In genomic region chr4:6200922-6201362, GRCh38 we compare ENCODE assay signal across 9 cellular contexts. TPM values are rescaled to one million over a fixed set of nuclear protein-coding genes. Genes with fewer than 3 reads are reported as not detected.
DNase-seq lines count a peak whose midpoint lies in the region; ATAC-seq and FAIRE-seq lines count a peak whose summit lies in the region.
"Had no signal": no experiment of that assay in that cellular context is flagged by ENCODE, and none has a peak within 500 bp of the region (broad histone marks: within the 10 kb centered on the region; RNA-seq: fewer than 3 reads in every experiment).

No MANE protein-coding gene starts in this region.

- H3K36me3 ChIP-seq in effector memory CD4-positive, alpha-beta T cell (ENCODE audit: control insufficient read depth, insufficient read depth, low read length) = no peaks in the 10 kb centered on the region
- H3K36me3 ChIP-seq in small intestine (ENCODE audit: control insufficient read depth in 2 of 2, insufficient read depth in 2 of 2, low read length in 2 of 2) = no peaks in the 10 kb centered on the region
- H3K36me3 ChIP-seq: SJSA1 had no signal

- DNase-seq in NCI-H510A treated with DMSO at 0.1 percent for 48 hours (lab: John Stamatoyannopoulos, UW) (peak; percentile 36), NCI-H510A (lab: John Stamatoyannopoulos, UW) (no peak), NAMALWA (ENCODE audit: low spot score) (peak; percentile 8), small intestine (no peak)
- DNase-seq in effector memory CD4-positive, alpha-beta T cell = no peak

- H3K27ac ChIP-seq in effector memory CD4-positive, alpha-beta T cell (ENCODE audit: insufficient read depth, low read length, poor library complexity, severe bottlenecking) = no peak overlapping the region
- no peak overlapping the region for H3K27ac ChIP-seq in small intestine (ENCODE audit: low read depth in 1 of 2, low read length in 1 of 2)
- H3K27ac ChIP-seq: SJSA1 had no signal

- ATAC-seq in GM18517 (IDR thresholded peaks at IDR 0.05; ENCODE audit: unreplicated experiment) (no peak), GM19467 (IDR thresholded peaks at IDR 0.05; ENCODE audit: unreplicated experiment) (no peak), GM18520 (IDR thresholded peaks at IDR 0.05; ENCODE audit: unreplicated experiment) (no peak)

- peak overlapping the region; percentile 50 for H3K4me3 ChIP-seq in effector memory CD4-positive, alpha-beta T cell (ENCODE audit: insufficient read depth, low read depth, low read length, poor library complexity, severe bottlenecking)
- peak overlapping the region; percentile 20 to 58 for H3K4me3 ChIP-seq in small intestine (ENCODE audit: low read depth in 1 of 2, low read length in 2 of 2)
- H3K4me3 ChIP-seq: SJSA1 had no signal

- peaks cover 14% of the 10 kb centered on the region for H3K4me1 ChIP-seq in effector memory CD4-positive, alpha-beta T cell (ENCODE audit: control insufficient read depth, insufficient read depth, low read length, poor library complexity, severe bottlenecking)
- H3K4me1 ChIP-seq in small intestine (ENCODE audit: control insufficient read depth in 2 of 2, insufficient read depth in 1 of 2, low read depth in 1 of 2, low read length in 1 of 2) = peaks cover 0 to 3% of the 10 kb centered on the region in 2 donors

- FAIRE-seq in small intestine (lab: Jason Lieb, UNC) = no peak

- H3K9me3 ChIP-seq in effector memory CD4-positive, alpha-beta T cell (ENCODE audit: control insufficient read depth, low read length) = no peaks in the 10 kb centered on the region
- H3K9me3 ChIP-seq in small intestine (ENCODE audit: control insufficient read depth, low read depth) = no peaks in the 10 kb centered on the region
- H3K9me3 ChIP-seq: SJSA1 had no signal

- no peaks in the 10 kb centered on the region for H3K27me3 ChIP-seq in effector memory CD4-positive, alpha-beta T cell (replicated peaks; ENCODE audit: control insufficient read depth, insufficient read depth, low read length, poor library complexity, severe bottlenecking)
- H3K27me3 ChIP-seq in small intestine (ENCODE audit: control insufficient read depth in 2 of 2, insufficient read depth in 2 of 2, low read length in 2 of 2) = peaks cover 3 to 18% of the 10 kb centered on the region in 2 donors

- 8 to 11% (median 9%) methylated on average over 11 to 15 of the region's 15 CpGs for WGBS in small intestine, 3 donors

RNA-seq across cellular contexts. Expression of gene JAKMIP1, which starts 0.6 kb away (rescaled TPM):
- 1 to 10 TPM in 2 of 3 donors, under 1 TPM in 1; 0.67 to 1.8 (median 1.4) TPM for polyA plus RNA-seq in small intestine

Comparison
In these comparisons a context has a peak if more than half of its experiments do, and no peak if none do; other contexts are left out.
1. DNase-seq: peak in NCI-H510A treated with DMSO at 0.1 percent for 48 hours (single experiment) and NAMALWA (single experiment); none in NCI-H510A (single experiment), effector memory CD4-positive, alpha-beta T cell (0 of 3) and small intestine (single experiment).